In the genomic region with DNA sequence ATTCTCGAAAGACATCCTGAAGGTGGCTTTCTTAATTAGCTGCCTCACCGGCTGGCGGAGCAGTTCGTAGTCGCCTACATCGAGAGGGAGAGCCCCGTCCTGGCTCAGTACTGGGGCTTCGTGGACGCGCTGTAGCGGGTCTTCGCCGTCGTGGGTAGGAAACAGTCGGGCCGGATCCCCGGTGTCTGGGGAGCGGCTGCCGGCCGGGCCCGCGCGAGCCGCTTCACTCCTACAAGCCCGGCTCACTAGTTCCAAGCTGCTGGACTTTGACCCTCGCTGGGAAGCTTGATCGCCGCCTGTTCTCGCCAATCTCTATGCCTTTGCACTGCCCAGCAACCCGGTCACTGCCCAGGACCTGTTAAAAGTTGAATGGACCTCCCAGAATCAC, we compare ENCODE assay signal across 8 cellular contexts. TPM values are rescaled to one million over a fixed set of nuclear protein-coding genes. Genes with fewer than 3 reads are reported as not detected.
DNase-seq lines count a peak whose midpoint lies in the region; ATAC-seq and TF ChIP-seq lines count a peak whose summit lies in the region.

No MANE protein-coding gene starts in this region.

- H3K9ac ChIP-seq in duodenal mucosa (ENCODE audit: low read depth in 1 of 2, low read length in 2 of 2), result peak overlapping the region; percentile 88 to 91

- H3K9me3 Mint-ChIP-seq in CD8-positive, alpha-beta T cell, result peaks cover 10% of the 10 kb centered on the region
- peaks cover 2% of the 10 kb centered on the region for H3K9me3 Mint-ChIP-seq in activated CD4-positive, alpha-beta T cell treated with anti-CD3 and anti-CD28 coated beads for 36 hours (ENCODE audit: low read depth)

- peaks cover 28% of the 10 kb centered on the region for H3K4me1 ChIP-seq in CD8-positive, alpha-beta T cell (ENCODE audit: insufficient read depth, low read length)
- H3K4me1 ChIP-seq in duodenal mucosa (ENCODE audit: control insufficient read depth in 1 of 2, insufficient read depth in 2 of 2, low read length in 2 of 2), result peaks cover 17 to 22% of the 10 kb centered on the region in 2 donors

- H3K27me3 Mint-ChIP-seq in CD8-positive, alpha-beta T cell (ENCODE audit: low read depth), result no peaks in the 10 kb centered on the region
- peaks cover 3% of the 10 kb centered on the region for H3K27me3 Mint-ChIP-seq in activated CD4-positive, alpha-beta T cell treated with anti-CD3 and anti-CD28 coated beads for 36 hours

- CTCF ChIA-PET in CD8-positive, alpha-beta T cell (lab: Charles Lee), result interaction anchor here (0.6 to 2.5 kb wide), 8 partner anchors 10 to 136 kb away, joined by 3 to 27 read pairs (median 4); a partner anchor contains a TSS
- CTCF ChIA-PET in activated CD4-positive, alpha-beta T cell treated with anti-CD3 and anti-CD28 coated beads for 36 hours (lab: Charles Lee), result interaction anchor here (0.7 to 2.8 kb wide), 5 partner anchors 56 to 422 kb away, joined by 3 to 14 read pairs (median 3); a partner anchor contains a TSS

- intact Hi-C loops in CD8-positive, alpha-beta T cell (cut with DNase I, micrococcal nuclease), result loop anchor here (1.0 to 5.0 kb wide), 4 partner anchors 58 to 1976 kb away; a partner anchor contains a TSS
- intact Hi-C loops in activated CD4-positive, alpha-beta T cell treated with anti-CD3 and anti-CD28 coated beads for 36 hours (cut with DNase I, micrococcal nuclease), result loop anchor here (1.0 to 5.0 kb wide), 4 partner anchors 58 to 81 kb away; no protein-coding TSS in a partner anchor

- ATAC-seq in CD8-positive, alpha-beta T cell, result peak; percentile 57
- ATAC-seq in GM19452 (IDR thresholded peaks at IDR 0.05; ENCODE audit: unreplicated experiment) (peak; percentile 31), HG03565 (IDR thresholded peaks at IDR 0.05; ENCODE audit: unreplicated experiment) (peak; percentile 23)
- peak; percentile 43 for ATAC-seq in activated CD4-positive, alpha-beta T cell treated with anti-CD3 and anti-CD28 coated beads for 36 hours

- H3K4me3 ChIP-seq in CD8-positive, alpha-beta T cell (ENCODE audit: low read depth, low read length), result peak overlapping the region; percentile 82
- peak overlapping the region; percentile 92 to 95 for H3K4me3 ChIP-seq in duodenal mucosa (ENCODE audit: low read depth in 1 of 2, low read length in 2 of 2)

- DNase-seq in CD8-positive, alpha-beta T cell, result peak in 6 of 7 experiments; percentile 22 to 63 (median 44)
- peak; percentile 56 for DNase-seq in activated CD4-positive, alpha-beta T cell treated with anti-CD3 and anti-CD28 coated beads for 36 hours
- DNase-seq in medulla oblongata (ENCODE audit: extremely low spot score), result peak; percentile 34
- DNase-seq in stimulated activated CD8-positive, alpha-beta memory T cell treated with anti-CD3 and anti-CD28 coated beads, Interleukin-15, amount 100 ng/mL, for 24 hours (ENCODE audit: low read depth), result peak; percentile 16
- no peak for DNase-seq in NCI-H1436 (lab: John Stamatoyannopoulos, UW)

- H3K9me3 ChIP-seq in CD8-positive, alpha-beta T cell (ENCODE audit: low read length), result no peaks in the 10 kb centered on the region
- H3K9me3 ChIP-seq in duodenal mucosa (ENCODE audit: control insufficient read depth in 1 of 2, low read length in 2 of 2), result no peaks in the 10 kb centered on the region

- H3K36me3 ChIP-seq in CD8-positive, alpha-beta T cell (ENCODE audit: insufficient read depth, low read length), result no peaks in the 10 kb centered on the region
- H3K36me3 ChIP-seq in duodenal mucosa (ENCODE audit: control insufficient read depth in 1 of 2, insufficient read depth in 2 of 2, low read length in 2 of 2), result peaks cover 7 to 16% of the 10 kb centered on the region in 2 donors

- TF ChIP-seq CTCF in CD8-positive, alpha-beta T cell (IDR thresholded peaks at IDR 0.05), result no peak

- H3K36me3 Mint-ChIP-seq in CD8-positive, alpha-beta T cell, result peaks cover 50% of the 10 kb centered on the region
- H3K36me3 Mint-ChIP-seq in activated CD4-positive, alpha-beta T cell treated with anti-CD3 and anti-CD28 coated beads for 36 hours (ENCODE audit: low read depth), result peaks cover 42% of the 10 kb centered on the region

- H3K27ac Mint-ChIP-seq in CD8-positive, alpha-beta T cell, result peak overlapping the region; percentile 98
- H3K27ac Mint-ChIP-seq in activated CD4-positive, alpha-beta T cell treated with anti-CD3 and anti-CD28 coated beads for 36 hours, result peak overlapping the region; percentile 96

- H3K4me3 Mint-ChIP-seq in CD8-positive, alpha-beta T cell, result peak overlapping the region; percentile 95
- peak overlapping the region; percentile 93 for H3K4me3 Mint-ChIP-seq in activated CD4-positive, alpha-beta T cell treated with anti-CD3 and anti-CD28 coated beads for 36 hours

- H3K4me1 Mint-ChIP-seq in CD8-positive, alpha-beta T cell (ENCODE audit: low read depth), result peaks cover 55% of the 10 kb centered on the region
- peaks cover 34% of the 10 kb centered on the region for H3K4me1 Mint-ChIP-seq in activated CD4-positive, alpha-beta T cell treated with anti-CD3 and anti-CD28 coated beads for 36 hours

- POLR2A ChIA-PET in CD8-positive, alpha-beta T cell (lab: Charles Lee), result interaction anchor here (1.2 to 5.2 kb wide), 9 partner anchors 8 to 81 kb away, joined by 3 to 192 read pairs (median 7); a partner anchor contains a TSS
- POLR2A ChIA-PET in activated CD4-positive, alpha-beta T cell treated with anti-CD3 and anti-CD28 coated beads for 36 hours (lab: Charles Lee), result interaction anchor here (2.4 kb wide), 1 partner anchor 57 kb away, joined by 36 read pairs; a partner anchor contains a TSS

- no peaks in the 10 kb centered on the region for H3K27me3 ChIP-seq in CD8-positive, alpha-beta T cell (ENCODE audit: insufficient read depth, low read length)
- no peaks in the 10 kb centered on the region for H3K27me3 ChIP-seq in duodenal mucosa (ENCODE audit: control insufficient read depth in 1 of 2, insufficient read depth in 2 of 2, low read length in 2 of 2)

- H3K27ac ChIP-seq in CD8-positive, alpha-beta T cell (ENCODE audit: low read depth, low read length), result peak overlapping the region; percentile 94
- peak overlapping the region; percentile 95 for H3K27ac ChIP-seq in duodenal mucosa (ENCODE audit: low read depth, low read length)

RNA-seq across cellular contexts. Expression of a gene that starts 41.3 kb away (rescaled TPM):
- not detected for total RNA-seq in CD8-positive, alpha-beta T cell
- total RNA-seq in activated CD4-positive, alpha-beta T cell treated with anti-CD3 and anti-CD28 coated beads for 36 hours, result not detected

RNA-seq across cellular contexts. Expression of a gene that starts 57.2 kb away (rescaled TPM):
- 10 to 100 TPM; 20.4 to 21.6 TPM for total RNA-seq in CD8-positive, alpha-beta T cell
- total RNA-seq in activated CD4-positive, alpha-beta T cell treated with anti-CD3 and anti-CD28 coated beads for 36 hours, result 10 to 100 TPM; 20.9 to 23.4 TPM
